ENCODE assay signal across 4 cellular contexts in the genomic region with DNA sequence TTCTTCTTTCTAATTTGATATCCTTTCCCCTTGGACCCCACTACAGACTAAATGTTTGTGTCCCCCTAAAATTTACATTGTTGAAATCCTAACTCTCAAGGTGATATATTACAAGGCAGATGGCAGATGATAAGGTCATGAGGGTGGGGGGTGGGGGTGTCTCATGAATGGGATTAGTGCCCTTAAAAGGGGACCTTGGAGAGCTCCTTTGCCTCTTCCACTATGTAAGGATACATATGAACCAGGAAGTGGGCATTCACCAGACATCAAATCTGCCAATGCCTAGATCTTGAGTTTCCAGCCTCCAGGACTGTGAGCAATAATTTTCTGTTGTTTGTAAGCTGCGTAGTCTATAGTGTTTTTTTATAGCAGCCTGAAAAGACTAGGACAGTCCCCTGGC.
TF ChIP-seq lines count a peak whose summit lies in the region.

No MANE protein-coding gene starts in this region.

TF ChIP-seq in SK-N-SH, 30 proteins besides CTCF, POLR2A, EP300 and RAD21:
- TF ChIP-seq REST (IDR thresholded peaks at IDR 0.05; ENCODE audit: low read depth, low read length) = peak; percentile 86
- TF ChIP-seq RXRA (IDR thresholded peaks at IDR 0.05; ENCODE audit: borderline replicate concordance, low read depth) = no peak

TF ChIP-seq in SK-N-SH treated with all-trans-retinoic acid at 6 μM for 48 hours, 23 proteins besides CTCF, POLR2A, EP300 and RAD21:
- TF ChIP-seq ZNF70 (CRISPR knock-in tag; IDR thresholded peaks at IDR 0.05) (no peak), ZFP3 (CRISPR knock-in tag; IDR thresholded peaks at IDR 0.05) (no peak), CREB5 (CRISPR knock-in tag; IDR thresholded peaks at IDR 0.05; ENCODE audit: low read depth) (no peak), OSR1 (CRISPR knock-in tag; IDR thresholded peaks at IDR 0.05) (no peak), PPARA (CRISPR knock-in tag; IDR thresholded peaks at IDR 0.05; ENCODE audit: borderline replicate concordance) (no peak), ISL1 (CRISPR knock-in tag; IDR thresholded peaks at IDR 0.05) (no peak), CSDC2 (CRISPR knock-in tag; IDR thresholded peaks at IDR 0.05) (no peak), PATZ1 (CRISPR knock-in tag; IDR thresholded peaks at IDR 0.05; ENCODE audit: borderline replicate concordance) (no peak), ZNF565 (CRISPR knock-in tag; conservative IDR thresholded peaks at IDR 0.05; ENCODE audit: low read depth) (no peak), BACH2 (CRISPR knock-in tag; IDR thresholded peaks at IDR 0.05; ENCODE audit: borderline replicate concordance) (no peak), TOX (CRISPR knock-in tag; IDR thresholded peaks at IDR 0.05; ENCODE audit: borderline replicate concordance) (no peak)

TF ChIP-seq in HCT116, 20 proteins besides CTCF, POLR2A, EP300 and RAD21:
- TF ChIP-seq EZH2phosphoT487 (IDR thresholded peaks at IDR 0.05; ENCODE audit: borderline replicate concordance) = no peak
- TF ChIP-seq REST (IDR thresholded peaks at IDR 0.05; ENCODE audit: low read depth) = peak; percentile 31
- TF ChIP-seq SP1 (IDR thresholded peaks at IDR 0.05; ENCODE audit: low read depth) = no peak
- TF ChIP-seq SRF (IDR thresholded peaks at IDR 0.05; ENCODE audit: low read depth) = no peak

TF ChIP-seq in GM12878, 131 proteins besides CTCF, POLR2A, EP300 and RAD21:
- TF ChIP-seq REST (IDR thresholded peaks at IDR 0.05; ENCODE audit: low read depth, low read length) (peak; percentile 68; the same call in 1 of the 2 replicates), JUND (IDR thresholded peaks at IDR 0.05; ENCODE audit: low read depth, low read length) (no peak)
